ENCODE assay signal across 22 cellular contexts in the genomic region with DNA sequence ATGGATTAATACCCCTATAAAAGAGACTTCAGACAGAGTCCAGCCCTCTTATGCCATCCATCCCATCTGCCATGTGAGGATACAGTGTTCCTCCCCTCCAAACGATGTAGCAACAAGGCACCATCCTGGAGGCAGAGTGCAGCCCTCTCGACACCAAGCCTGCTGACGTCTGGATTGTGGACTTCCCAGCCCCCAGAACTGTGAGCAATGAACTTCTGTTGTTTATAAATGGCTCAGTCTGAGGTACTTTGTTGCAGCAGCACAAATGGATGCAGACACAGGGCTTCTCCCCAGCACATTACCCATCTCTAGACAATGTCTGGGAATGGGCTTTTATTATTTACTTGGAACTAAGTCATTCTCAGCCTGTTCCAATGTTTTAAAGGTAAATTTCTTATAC.
"Had no signal": no experiment of that assay in that cellular context is flagged by ENCODE, and none has a peak within 500 bp of the region (broad histone marks: within the 10 kb centered on the region; RNA-seq: fewer than 3 reads in every experiment).

No MANE protein-coding gene starts in this region.

- H3K36me3 Mint-ChIP-seq: activated naive CD4-positive, alpha-beta T cell treated with anti-CD3 and anti-CD28 coated beads, Interleukin-2, amount 50 U/mL, for 24 hours had no signal

- H3K27ac ChIP-seq: breast epithelium, KMS-11, SJSA1 had no signal

- ATAC-seq: PC-3 had no signal

- H3K27ac Mint-ChIP-seq: activated B cell treated with CpG ODN at 0.5 μM for 24 hours; activated CD4-positive, alpha-beta memory T cell treated with anti-CD3 and anti-CD28 coated beads, Interleukin-2, amount 10 ng/mL, durations not matched to agents 7 days and 5 days; activated naive CD4-positive, alpha-beta T cell treated with anti-CD3 and anti-CD28 coated beads, Interleukin-2, amount 50 U/mL, for 24 hours; activated T-cell treated with anti-CD3 and anti-CD28 coated beads, Interleukin-2, amount 50 U/mL, for 24 hours; activated T-helper 1 cell treated with anti-CD3 and anti-CD28 coated beads, Interleukin-12 subunit alpha, Interleukin-12 subunit beta, Interleukin-2, Interleukin-4 antibody, amounts not matched to agents 30 ng/mL and 10 ng/mL and 1 ng/mL, durations not matched to agents 14 hours and 24 hours and 36 hours; T-helper 1 cell treated with Interleukin-12 subunit alpha and Interleukin-12 subunit beta and Interleukin-4 antibody, amounts not matched to agents 30 μg/mL and 1 μg/mL, for 36 hours had no signal

- H3K9me3 Mint-ChIP-seq: activated B cell treated with CpG ODN at 0.5 μM for 24 hours; activated T-cell treated with anti-CD3 and anti-CD28 coated beads, Interleukin-2, amount 50 U/mL, for 24 hours had no signal

- DNase-seq: activated B cell treated with CpG ODN at 0.5 μM for 24 hours; activated CD4-positive, alpha-beta memory T cell treated with anti-CD3 and anti-CD28 coated beads, Interleukin-2, amount 10 ng/mL, durations not matched to agents 7 days and 5 days; activated CD4-positive, alpha-beta T cell treated with anti-CD3 and anti-CD28 coated beads for 1 hour; activated CD4-positive, alpha-beta T cell treated with anti-CD3 and anti-CD28 coated beads, Interleukin-2, amount 50 U/mL, for 1 hour; activated CD8-positive, alpha-beta memory T cell treated with anti-CD3 and anti-CD28 coated beads, Interleukin-2, amount 50 U/mL, for 48 hours; activated effector memory CD4-positive, alpha-beta T cell treated with Interleukin-2 at 50 U/mL for 16 hours; activated naive CD4-positive, alpha-beta T cell; activated T-cell treated with anti-CD3 and anti-CD28 coated beads, Interleukin-2, amount 50 U/mL, for 24 hours; aorta; NCI-H1092; NCI-H1417; NCI-H2029; NCI-H345; NCI-H510A; PC-3; SHP77 had no signal

- H3K4me3 Mint-ChIP-seq: activated B cell treated with CpG ODN at 0.5 μM for 24 hours; activated CD4-positive, alpha-beta memory T cell treated with anti-CD3 and anti-CD28 coated beads, Interleukin-2, amount 10 ng/mL, durations not matched to agents 7 days and 5 days; activated naive CD4-positive, alpha-beta T cell treated with anti-CD3 and anti-CD28 coated beads, Interleukin-2, amount 50 U/mL, for 24 hours; activated T-cell treated with anti-CD3 and anti-CD28 coated beads, Interleukin-2, amount 50 U/mL, for 24 hours; activated T-helper 1 cell treated with anti-CD3 and anti-CD28 coated beads, Interleukin-12 subunit alpha, Interleukin-12 subunit beta, Interleukin-2, Interleukin-4 antibody, amounts not matched to agents 30 ng/mL and 10 ng/mL and 1 ng/mL, durations not matched to agents 14 hours and 24 hours and 36 hours; T-helper 1 cell treated with Interleukin-12 subunit alpha and Interleukin-12 subunit beta and Interleukin-4 antibody, amounts not matched to agents 30 μg/mL and 1 μg/mL, for 36 hours had no signal
